Comparison of ENCODE assay signal across 8 cellular contexts in genomic region chr18:76709659-76710645, GRCh38.
DNase-seq lines count a peak whose midpoint lies in the region; ATAC-seq and TF ChIP-seq lines count a peak whose summit lies in the region.

No MANE protein-coding gene starts in this region.

- peak overlapping the region in 2 of 7 donors; percentile 2 to 13 for H3K27ac Mint-ChIP-seq in CD4-positive, alpha-beta memory T cell
- no peak overlapping the region for H3K27ac Mint-ChIP-seq in endothelial cell (ENCODE audit: unreplicated experiment)
- no peak overlapping the region for H3K27ac Mint-ChIP-seq in stimulated activated naive B cell treated with anti-CD40 and anti-IgM and Interleukin-4, amounts not matched to agents 10 μg/mL and 1 μg/mL and 100 μg/mL, for 72 hours

- peaks cover 1 to 2% of the 10 kb centered on the region in 2 donors for H3K27me3 Mint-ChIP-seq in CD4-positive, alpha-beta memory T cell
- H3K27me3 Mint-ChIP-seq in endothelial cell (ENCODE audit: unreplicated experiment) = peaks cover 6% of the 10 kb centered on the region
- no peaks in the 10 kb centered on the region for H3K27me3 Mint-ChIP-seq in stimulated activated naive B cell treated with anti-CD40 and anti-IgM and Interleukin-4, amounts not matched to agents 10 μg/mL and 1 μg/mL and 100 μg/mL, for 72 hours

- CTCF ChIA-PET in CD4-positive, alpha-beta memory T cell (lab: Charles Lee; ENCODE audit: partially characterized antibody) = interaction anchor here (0.6 to 5.3 kb wide), 24 partner anchors 9 to 382 kb away, joined by 3 to 230 read pairs (median 4); no protein-coding TSS in a partner anchor

- no peak overlapping the region for H3K4me3 ChIP-seq in CD4-positive, alpha-beta memory T cell (ENCODE audit: low read length in 2 of 2)
- no peak overlapping the region for H3K4me3 ChIP-seq in mucosa of descending colon

- H3K9me3 ChIP-seq in CD4-positive, alpha-beta memory T cell (ENCODE audit: control insufficient read depth in 1 of 2, low read length in 2 of 2) = no peaks in the 10 kb centered on the region
- H3K9me3 ChIP-seq in mucosa of descending colon = no peaks in the 10 kb centered on the region

- ATAC-seq in GM19467 (IDR thresholded peaks at IDR 0.05; ENCODE audit: unreplicated experiment) = peak; percentile 86
- ATAC-seq in mucosa of descending colon = peak; percentile 86
- peak; percentile 87 to 93 for ATAC-seq in stimulated activated naive B cell treated with anti-CD40 and anti-IgM and Interleukin-4, amounts not matched to agents 10 μg/mL and 1 μg/mL and 100 μg/mL, for 72 hours (replicated peaks)

- no peak overlapping the region for H3K27ac ChIP-seq in CD4-positive, alpha-beta memory T cell (ENCODE audit: low read depth, low read length)

- H3K36me3 Mint-ChIP-seq in CD4-positive, alpha-beta memory T cell = no peaks in the 10 kb centered on the region
- H3K36me3 Mint-ChIP-seq in endothelial cell (ENCODE audit: low read depth, unreplicated experiment) = no peaks in the 10 kb centered on the region
- H3K36me3 Mint-ChIP-seq in stimulated activated naive B cell treated with anti-CD40 and anti-IgM and Interleukin-4, amounts not matched to agents 10 μg/mL and 1 μg/mL and 100 μg/mL, for 72 hours = no peaks in the 10 kb centered on the region

- H3K4me3 Mint-ChIP-seq in CD4-positive, alpha-beta memory T cell = peak overlapping the region in 2 of 8 donors; percentile 16 to 26
- no peak overlapping the region for H3K4me3 Mint-ChIP-seq in endothelial cell (ENCODE audit: unreplicated experiment)
- H3K4me3 Mint-ChIP-seq in stimulated activated naive B cell treated with anti-CD40 and anti-IgM and Interleukin-4, amounts not matched to agents 10 μg/mL and 1 μg/mL and 100 μg/mL, for 72 hours = no peak overlapping the region

- no peaks in the 10 kb centered on the region for H3K9me3 Mint-ChIP-seq in CD4-positive, alpha-beta memory T cell
- no peaks in the 10 kb centered on the region for H3K9me3 Mint-ChIP-seq in endothelial cell (ENCODE audit: unreplicated experiment)
- H3K9me3 Mint-ChIP-seq in stimulated activated naive B cell treated with anti-CD40 and anti-IgM and Interleukin-4, amounts not matched to agents 10 μg/mL and 1 μg/mL and 100 μg/mL, for 72 hours = no peaks in the 10 kb centered on the region

- H3K36me3 ChIP-seq in CD4-positive, alpha-beta memory T cell (ENCODE audit: insufficient read depth, low read length) = no peaks in the 10 kb centered on the region
- H3K36me3 ChIP-seq in mucosa of descending colon (ENCODE audit: low read depth) = no peaks in the 10 kb centered on the region

- peaks cover 0 to 6% (median 3%) of the 10 kb centered on the region in 4 donors for H3K4me1 Mint-ChIP-seq in CD4-positive, alpha-beta memory T cell
- H3K4me1 Mint-ChIP-seq in endothelial cell (ENCODE audit: unreplicated experiment) = no peaks in the 10 kb centered on the region
- peaks cover 4 to 5% of the 10 kb centered on the region in 2 donors for H3K4me1 Mint-ChIP-seq in stimulated activated naive B cell treated with anti-CD40 and anti-IgM and Interleukin-4, amounts not matched to agents 10 μg/mL and 1 μg/mL and 100 μg/mL, for 72 hours

- no peaks in the 10 kb centered on the region for H3K27me3 ChIP-seq in CD4-positive, alpha-beta memory T cell (ENCODE audit: insufficient read depth, low read length)

- DNase-seq in CD4-positive, alpha-beta memory T cell = peak; percentile 50 to 60 (median 57)
- DNase-seq in HPDE6-E6E7 (ENCODE audit: extremely low spot score) = peak; percentile 28
- DNase-seq in NOMO-1 (lab: John Stamatoyannopoulos, UW; ENCODE audit: unreplicated experiment in 2 of 2) = peak; percentile 54 to 66
- peak in 2 of 3 experiments; percentile 21 to 24 for DNase-seq in activated CD8-positive, alpha-beta memory T cell treated with anti-CD3 and anti-CD28 coated beads for 48 hours (ENCODE audit: low read depth in 2 of 3, low spot score in 2 of 3)
- DNase-seq in endothelial cell (ENCODE audit: low spot score) = peak; percentile 65
- DNase-seq in mucosa of descending colon = peak in 2 of 3 donors; percentile 61 to 71
- peak; percentile 26 for DNase-seq in stimulated activated naive B cell treated with anti-CD40 and anti-IgM and Interleukin-4, amounts not matched to agents 10 μg/mL and 1 μg/mL and 100 μg/mL, for 72 hours

- peaks cover 3% of the 10 kb centered on the region for H3K4me1 ChIP-seq in CD4-positive, alpha-beta memory T cell (ENCODE audit: insufficient read depth, low read length)
- H3K4me1 ChIP-seq in mucosa of descending colon (ENCODE audit: low read depth) = no peaks in the 10 kb centered on the region

- TF ChIP-seq CTCF in endothelial cell (IDR thresholded peaks at IDR 0.05; ENCODE audit: unreplicated experiment) (peak; percentile 93), mucosa of descending colon (IDR thresholded peaks at IDR 0.05) (peak; percentile 58)

- intact Hi-C loops in CD4-positive, alpha-beta memory T cell (cut with micrococcal nuclease) = no loop called here
- intact Hi-C loops in mucosa of descending colon (cut with DNase I, micrococcal nuclease) = loop anchor here in 1 of 2 donors (10.0 kb wide), 1 partner anchor 315 kb away; no protein-coding TSS in a partner anchor

- POLR2A ChIA-PET in CD4-positive, alpha-beta memory T cell (lab: Charles Lee; ENCODE audit: partially characterized antibody) = interaction anchor here (0.6 to 1.7 kb wide), 2 partner anchors 11 to 311 kb away, joined by 3 to 6 read pairs; no protein-coding TSS in a partner anchor
